In the genomic region with DNA sequence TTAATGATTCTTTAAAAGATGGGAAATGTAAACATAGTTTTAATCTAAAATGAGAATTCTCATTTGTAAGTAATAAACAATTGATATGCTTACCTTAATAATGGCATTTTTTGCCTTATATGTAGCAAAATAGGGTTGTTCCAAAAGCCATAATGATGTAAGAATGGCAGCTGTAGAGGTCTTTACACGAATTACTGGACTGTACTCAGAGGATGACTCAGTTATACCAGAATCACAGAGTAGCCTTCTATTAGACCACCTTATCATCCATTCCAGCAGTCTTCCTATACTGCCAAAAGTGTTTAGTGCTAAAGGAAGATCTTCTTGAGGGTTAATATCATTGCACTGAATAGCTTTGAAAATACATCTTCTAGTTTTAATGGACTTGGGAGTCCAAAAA, we compare ENCODE assay signal across 22 cellular contexts.
"Had no signal": no experiment of that assay in that cellular context is flagged by ENCODE, and none has a peak within 500 bp of the region (broad histone marks: within the 10 kb centered on the region; RNA-seq: fewer than 3 reads in every experiment).

No MANE protein-coding gene starts in this region.

- H2AFZ ChIP-seq: hepatocyte, neural progenitor cell, parathyroid adenoma had no signal

- FAIRE-seq: endometrium had no signal

- H3K27me3 ChIP-seq: gastrocnemius medialis, hepatocyte, neural progenitor cell, right lobe of liver, testis, tibial artery had no signal

- H3K27ac ChIP-seq: gastrocnemius medialis, hepatocyte, neural progenitor cell, parathyroid adenoma, right lobe of liver, testis, tibial artery had no signal

- H3K79me2 ChIP-seq: hepatocyte, parathyroid adenoma had no signal

- H3K4me3 ChIP-seq: gastrocnemius medialis, hepatocyte, lung, neural progenitor cell, right lobe of liver, smooth muscle cell, testis, tibial artery had no signal

- H3K9me3 ChIP-seq: gastrocnemius medialis, right lobe of liver, testis, tibial artery had no signal

- H3K9ac ChIP-seq: neural progenitor cell, parathyroid adenoma had no signal

- ATAC-seq: effector memory CD8-positive, alpha-beta T cell; gastrocnemius medialis; left lobe of liver; right lobe of liver had no signal

- DNase-seq: cortex of kidney; effector memory CD8-positive, alpha-beta T cell; foreskin fibroblast; gastrocnemius medialis; head of caudate nucleus; kidney; right lobe of liver; stimulated activated CD4-positive, alpha-beta T cell treated with anti-CD3 and anti-CD28 coated beads, Interleukin-12 subunit alpha, Interleukin-12 subunit beta, amount 100 ng/mL, for 4 hours; stimulated activated CD4-positive, alpha-beta T cell treated with anti-CD3 and anti-CD28 coated beads, Interleukin-1b, Interleukin-23, amount 100 ng/mL, for 48 hours; stimulated activated CD4-positive, alpha-beta T cell treated with anti-CD3 and anti-CD28 coated beads, Interleukin-4, amount 100 ng/mL, for 1 hour; stimulated activated CD8-positive, alpha-beta memory T cell treated with anti-CD3 and anti-CD28 coated beads, Interleukin-4, amount 100 ng/mL, for 48 hours; stimulated activated naive CD4-positive, alpha-beta T cell; substantia nigra; testis; tibial artery had no signal

- H3K4me2 ChIP-seq: hepatocyte, neural progenitor cell, smooth muscle cell had no signal

- H3K4me1 ChIP-seq: gastrocnemius medialis, neural progenitor cell, parathyroid adenoma, right lobe of liver, testis, tibial artery had no signal
